In the genomic region with DNA sequence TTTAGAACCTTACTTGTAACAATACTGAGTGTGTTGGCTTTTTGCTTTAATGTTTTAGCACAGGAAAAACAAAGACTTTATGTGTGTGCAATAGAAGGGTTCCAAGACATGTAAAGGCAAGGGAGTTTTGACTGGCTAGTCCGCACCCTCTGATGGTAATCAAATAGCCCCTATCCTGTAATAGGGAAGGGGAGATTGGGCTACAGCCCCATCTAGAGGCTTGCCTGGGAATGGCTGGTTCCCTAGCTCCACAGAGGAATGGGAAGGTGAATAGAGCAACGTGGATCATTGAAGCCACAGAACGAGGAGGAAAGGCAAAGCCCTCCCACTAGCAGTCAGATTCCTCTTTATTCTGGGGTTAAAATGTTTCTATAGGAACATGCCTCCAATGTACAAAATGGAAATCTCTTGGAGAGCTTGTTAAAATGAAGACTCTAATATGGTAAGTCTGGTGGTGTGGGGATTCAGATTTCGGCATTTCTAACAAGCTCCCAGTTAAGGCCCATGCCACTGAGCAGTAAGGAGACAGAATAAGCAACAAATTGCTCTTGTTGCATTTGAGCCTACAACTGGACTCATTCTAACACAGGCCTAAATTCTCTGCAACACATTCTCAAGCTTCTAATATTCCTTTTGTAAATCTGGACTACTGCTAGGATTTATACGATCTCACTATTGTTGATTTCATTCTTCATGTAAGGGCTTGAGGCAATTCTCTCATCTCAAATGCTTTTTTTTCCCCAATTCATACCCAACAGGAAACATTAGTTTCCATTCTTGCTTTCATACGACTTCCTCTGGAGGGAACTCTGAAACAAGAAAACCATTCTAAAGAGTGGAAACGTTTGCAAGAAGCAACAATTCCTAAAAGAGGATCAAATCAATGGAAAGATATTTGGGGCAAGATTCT, we compare ENCODE assay signal across 1 cellular context.
TF ChIP-seq lines count a peak whose summit lies in the region.

No MANE protein-coding gene starts in this region.

TF ChIP-seq in WTC11, 78 proteins besides CTCF, POLR2A, EP300 and RAD21 (continued from another document):
- TF ChIP-seq, protein P1, sequence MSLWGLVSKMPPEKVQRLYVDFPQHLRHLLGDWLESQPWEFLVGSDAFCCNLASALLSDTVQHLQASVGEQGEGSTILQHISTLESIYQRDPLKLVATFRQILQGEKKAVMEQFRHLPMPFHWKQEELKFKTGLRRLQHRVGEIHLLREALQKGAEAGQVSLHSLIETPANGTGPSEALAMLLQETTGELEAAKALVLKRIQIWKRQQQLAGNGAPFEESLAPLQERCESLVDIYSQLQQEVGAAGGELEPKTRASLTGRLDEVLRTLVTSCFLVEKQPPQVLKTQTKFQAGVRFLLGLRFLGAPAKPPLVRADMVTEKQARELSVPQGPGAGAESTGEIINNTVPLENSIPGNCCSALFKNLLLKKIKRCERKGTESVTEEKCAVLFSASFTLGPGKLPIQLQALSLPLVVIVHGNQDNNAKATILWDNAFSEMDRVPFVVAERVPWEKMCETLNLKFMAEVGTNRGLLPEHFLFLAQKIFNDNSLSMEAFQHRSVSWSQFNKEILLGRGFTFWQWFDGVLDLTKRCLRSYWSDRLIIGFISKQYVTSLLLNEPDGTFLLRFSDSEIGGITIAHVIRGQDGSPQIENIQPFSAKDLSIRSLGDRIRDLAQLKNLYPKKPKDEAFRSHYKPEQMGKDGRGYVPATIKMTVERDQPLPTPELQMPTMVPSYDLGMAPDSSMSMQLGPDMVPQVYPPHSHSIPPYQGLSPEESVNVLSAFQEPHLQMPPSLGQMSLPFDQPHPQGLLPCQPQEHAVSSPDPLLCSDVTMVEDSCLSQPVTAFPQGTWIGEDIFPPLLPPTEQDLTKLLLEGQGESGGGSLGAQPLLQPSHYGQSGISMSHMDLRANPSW (CRISPR knock-in tag; conservative IDR thresholded peaks at IDR 0.05; ENCODE audit: low read depth): no peak
- TF ChIP-seq NFE2L1 (CRISPR knock-in tag; IDR thresholded peaks at IDR 0.05) (no peak), NR2C2 (CRISPR knock-in tag; IDR thresholded peaks at IDR 0.05) (no peak), ZNF121 (CRISPR knock-in tag; IDR thresholded peaks at IDR 0.05) (no peak), HMGA2 (CRISPR knock-in tag; IDR thresholded peaks at IDR 0.05) (no peak), OVOL2 (CRISPR knock-in tag; IDR thresholded peaks at IDR 0.05; ENCODE audit: borderline replicate concordance) (no peak), FOXJ3 (CRISPR knock-in tag; IDR thresholded peaks at IDR 0.05; ENCODE audit: borderline replicate concordance) (no peak), NFATC4 (CRISPR knock-in tag; IDR thresholded peaks at IDR 0.05) (no peak), SMAD4 (CRISPR knock-in tag; IDR thresholded peaks at IDR 0.05) (no peak), MXD4 (CRISPR knock-in tag; IDR thresholded peaks at IDR 0.05; ENCODE audit: borderline replicate concordance) (no peak)
- TF ChIP-seq, protein P2, sequence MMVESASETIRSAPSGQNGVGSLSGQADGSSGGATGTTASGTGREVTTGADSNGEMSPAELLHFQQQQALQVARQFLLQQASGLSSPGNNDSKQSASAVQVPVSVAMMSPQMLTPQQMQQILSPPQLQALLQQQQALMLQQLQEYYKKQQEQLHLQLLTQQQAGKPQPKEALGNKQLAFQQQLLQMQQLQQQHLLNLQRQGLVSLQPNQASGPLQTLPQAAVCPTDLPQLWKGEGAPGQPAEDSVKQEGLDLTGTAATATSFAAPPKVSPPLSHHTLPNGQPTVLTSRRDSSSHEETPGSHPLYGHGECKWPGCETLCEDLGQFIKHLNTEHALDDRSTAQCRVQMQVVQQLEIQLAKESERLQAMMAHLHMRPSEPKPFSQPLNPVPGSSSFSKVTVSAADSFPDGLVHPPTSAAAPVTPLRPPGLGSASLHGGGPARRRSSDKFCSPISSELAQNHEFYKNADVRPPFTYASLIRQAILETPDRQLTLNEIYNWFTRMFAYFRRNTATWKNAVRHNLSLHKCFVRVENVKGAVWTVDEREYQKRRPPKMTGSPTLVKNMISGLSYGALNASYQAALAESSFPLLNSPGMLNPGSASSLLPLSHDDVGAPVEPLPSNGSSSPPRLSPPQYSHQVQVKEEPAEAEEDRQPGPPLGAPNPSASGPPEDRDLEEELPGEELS (CRISPR knock-in tag; IDR thresholded peaks at IDR 0.05): no peak
